In the genomic region with DNA sequence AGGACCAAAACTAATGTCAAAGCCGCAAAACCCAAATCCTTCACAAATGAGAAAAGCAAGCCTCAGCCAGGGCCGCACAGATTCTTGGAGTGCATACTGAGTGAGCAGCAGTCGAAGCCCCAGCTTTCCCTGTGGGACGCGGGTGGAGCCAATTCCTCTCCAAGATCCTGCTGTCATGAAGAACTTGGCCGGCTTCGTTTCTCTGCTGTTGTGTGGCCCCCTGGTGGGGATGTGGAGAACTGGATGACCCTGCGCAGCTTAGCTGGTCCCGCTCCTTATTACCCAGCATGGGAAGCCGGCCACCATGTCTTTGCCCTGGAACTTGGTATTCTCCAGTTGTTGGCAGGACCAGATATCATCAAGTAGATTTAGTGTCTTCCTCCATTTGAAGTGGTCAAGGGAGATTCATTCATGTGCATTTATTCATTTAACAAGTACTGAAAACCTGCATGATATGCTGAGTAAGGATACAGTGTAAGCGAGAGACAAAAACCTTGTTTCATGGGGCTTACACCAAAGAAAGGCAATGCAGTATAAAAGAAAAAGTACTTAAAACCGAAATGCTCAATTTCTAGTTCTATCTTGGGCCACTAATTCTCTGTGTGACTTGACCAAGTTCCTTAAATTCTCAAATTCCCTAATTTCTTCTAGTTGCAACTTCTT, we compare ENCODE assay signal across 8 cellular contexts. TPM values are rescaled to one million over a fixed set of nuclear protein-coding genes. Genes with fewer than 3 reads are reported as not detected.
A peak's percentile ranks its signal among the peaks of the same experiment; 100 is the strongest.
DNase-seq lines count a peak whose midpoint lies in the region; ATAC-seq and TF ChIP-seq lines count a peak whose summit lies in the region.

No MANE protein-coding gene starts in this region.

- peak; percentile 51 to 78 (median 56) for DNase-seq in CD8-positive, alpha-beta memory T cell
- DNase-seq in LHCN-M2 (ENCODE audit: low read depth) (peak; percentile 82), RWPE2 (ENCODE audit: low spot score) (peak; percentile 77), foreskin melanocyte (peak; percentile 79), omental fat pad (ENCODE audit: low spot score) (peak; percentile 87), thoracic aorta (ENCODE audit: low spot score) (peak; percentile 56)
- DNase-seq in activated T-helper 9 cell treated with anti-CD3 and anti-CD28 coated beads, Interleukin-2, amount 50 U/mL, for 16 hours (ENCODE audit: low read depth), result peak; percentile 62

- H3K27me3 Mint-ChIP-seq in CD8-positive, alpha-beta memory T cell, result peaks cover 0 to 3% of the 10 kb centered on the region in 2 donors

- peak; percentile 91 for TF ChIP-seq CTCF in RWPE2 (IDR thresholded peaks at IDR 0.05; ENCODE audit: poor library complexity, severe bottlenecking)
- peak in 2 of 3 donors; percentile 64 to 85 for TF ChIP-seq CTCF in omental fat pad (IDR thresholded peaks at IDR 0.05)
- TF ChIP-seq CTCF in thoracic aorta (IDR thresholded peaks at IDR 0.05), result peak; percentile 92

- H3K4me3 ChIP-seq in CD8-positive, alpha-beta memory T cell (ENCODE audit: low read length), result no peak overlapping the region
- H3K4me3 ChIP-seq in RWPE2 (ENCODE audit: severe bottlenecking) (no peak overlapping the region), thoracic aorta (no peak overlapping the region)

- POLR2A ChIA-PET in CD8-positive, alpha-beta memory T cell (lab: Charles Lee), result no interaction called here

- H3K4me3 Mint-ChIP-seq in CD8-positive, alpha-beta memory T cell, result no peak overlapping the region

- H3K27ac Mint-ChIP-seq in CD8-positive, alpha-beta memory T cell, result peak overlapping the region in 2 of 8 donors; percentile 29 to 60

- ATAC-seq in GM21390 (IDR thresholded peaks at IDR 0.05; ENCODE audit: unreplicated experiment), result peak; percentile 86
- ATAC-seq in RWPE2 (ENCODE audit: low read depth), result peak; percentile 91
- ATAC-seq in omental fat pad (ENCODE audit: low FRiP score), result peak; percentile 92
- ATAC-seq in thoracic aorta (ENCODE audit: insufficient number of reproducible peaks, low FRiP score, low read depth), result peak; percentile 2

- no peaks in the 10 kb centered on the region for H3K4me1 ChIP-seq in CD8-positive, alpha-beta memory T cell (ENCODE audit: insufficient read depth, low read length)
- H3K4me1 ChIP-seq in RWPE2 (ENCODE audit: insufficient read depth, poor library complexity, severe bottlenecking) (peaks cover 15% of the 10 kb centered on the region), thoracic aorta (ENCODE audit: control insufficient read depth in 1 of 2, low read depth in 2 of 2) (peaks cover 4 to 23% of the 10 kb centered on the region in 2 donors)

- H3K4me1 Mint-ChIP-seq in CD8-positive, alpha-beta memory T cell, result peaks cover 5 to 7% (median 6%) of the 10 kb centered on the region in 3 donors

- no peaks in the 10 kb centered on the region for H3K9me3 Mint-ChIP-seq in CD8-positive, alpha-beta memory T cell

- CTCF ChIA-PET in CD8-positive, alpha-beta memory T cell (lab: Charles Lee), result interaction anchor here (0.6 to 6.1 kb wide), 32 partner anchors 10 to 297 kb away, joined by 3 to 68 read pairs (median 4); a partner anchor contains a TSS

- no peaks in the 10 kb centered on the region for H3K27me3 ChIP-seq in CD8-positive, alpha-beta memory T cell (ENCODE audit: insufficient read depth, low read length, poor library complexity, severe bottlenecking)
- no peaks in the 10 kb centered on the region for H3K27me3 ChIP-seq in RWPE2 (ENCODE audit: insufficient read depth, poor library complexity, severe bottlenecking)
- no peaks in the 10 kb centered on the region for H3K27me3 ChIP-seq in thoracic aorta (replicated peaks; ENCODE audit: insufficient read depth)

- no peaks in the 10 kb centered on the region for H3K9me3 ChIP-seq in CD8-positive, alpha-beta memory T cell (ENCODE audit: low read length)
- H3K9me3 ChIP-seq in RWPE2 (ENCODE audit: severe bottlenecking) (no peaks in the 10 kb centered on the region), thoracic aorta (no peaks in the 10 kb centered on the region)

- no peak overlapping the region for H3K27ac ChIP-seq in CD8-positive, alpha-beta memory T cell (ENCODE audit: low read depth, low read length)
- H3K27ac ChIP-seq in RWPE2 (ENCODE audit: poor library complexity, severe bottlenecking) (no peak overlapping the region), thoracic aorta (no peak overlapping the region)

- peaks cover 0 to 78% (median 26%) of the 10 kb centered on the region in 3 donors for H3K36me3 Mint-ChIP-seq in CD8-positive, alpha-beta memory T cell

- H3K36me3 ChIP-seq in CD8-positive, alpha-beta memory T cell (ENCODE audit: insufficient read depth, low read length), result peaks cover 15% of the 10 kb centered on the region
- H3K36me3 ChIP-seq in RWPE2 (ENCODE audit: low read depth) (peaks cover 8% of the 10 kb centered on the region; the same call in 1 of the 2 replicates), thoracic aorta (no peaks in the 10 kb centered on the region)

RNA-seq across cellular contexts. Expression of a gene that starts 56.8 kb away (rescaled TPM):
- total RNA-seq in CD8-positive, alpha-beta memory T cell, result 10 to 100 TPM; 71.9 to 72.1 TPM
- polyA plus RNA-seq in CD8-positive, alpha-beta memory T cell, result 65.0 TPM
- not detected in 2 replicates for total RNA-seq in LHCN-M2 (2014; rRNA removed)
- not detected for polyA plus RNA-seq in LHCN-M2 (2012)
- total RNA-seq in omental fat pad, result 1 to 10 TPM in 2 of 4 donors, under 1 TPM in 1, not detected in 1; 0.38 to 2.6 (median 1.1) TPM
- under 1 TPM in 1 of 2 donors, not detected in 1; 0.27 TPM for total RNA-seq in thoracic aorta

Comparison
In these comparisons a context has a peak if more than half of its experiments do, and no peak if none do; other contexts are left out.
1. ATAC-seq: peak in every context shown above with its lines; median percentile 92 in omental fat pad; 91 in RWPE2; 86 in GM21390; 2 in thoracic aorta.
2. RNA of a gene that starts 56.8 kb away (total RNA-seq): 71.9 to 72.1 TPM in CD8-positive, alpha-beta memory T cell; 0.38 to 2.6 TPM in omental fat pad, 0.27 TPM in thoracic aorta and not detected in LHCN-M2; every median in the first group is over 10 times any median in the second.
3. Peak in every context shown above with its lines, with median percentiles within 50 percentile points of each other: DNase-seq and CTCF ChIP-seq.